ENCODE assay signal across 8 cellular contexts in genomic region chr14:69818760-69819191, GRCh38. TPM values are rescaled to one million over a fixed set of nuclear protein-coding genes. Genes with fewer than 3 reads are reported as not detected.
DNase-seq lines count a peak whose midpoint lies in the region; ATAC-seq and TF ChIP-seq lines count a peak whose summit lies in the region.

No MANE protein-coding gene starts in this region.

- no peaks in the 10 kb centered on the region for H3K36me3 Mint-ChIP-seq in chondrocyte (ENCODE audit: low read depth)

- peaks cover 16% of the 10 kb centered on the region for H3K27me3 Mint-ChIP-seq in chondrocyte (ENCODE audit: low read depth)

- H3K9me3 Mint-ChIP-seq in chondrocyte (ENCODE audit: low read depth), result no peaks in the 10 kb centered on the region

- peak; percentile 48 for ATAC-seq in GM19351 (IDR thresholded peaks at IDR 0.05; ENCODE audit: unreplicated experiment)
- no peak for ATAC-seq in HG03442 (IDR thresholded peaks at IDR 0.05; ENCODE audit: unreplicated experiment)

- no peak overlapping the region for H3K4me3 Mint-ChIP-seq in chondrocyte (ENCODE audit: unreplicated experiment)

- H3K27ac Mint-ChIP-seq in chondrocyte (ENCODE audit: unreplicated experiment), result no peak overlapping the region

- H3K4me3 ChIP-seq in AG09309 (ENCODE audit: control insufficient read depth, low read depth, low read length), result no peak overlapping the region

- peaks cover 4% of the 10 kb centered on the region for H3K4me1 Mint-ChIP-seq in chondrocyte (ENCODE audit: low read depth)

- peak; percentile 11 for DNase-seq in AG09309 (ENCODE audit: low read depth)
- DNase-seq in NCI-H2227 (lab: John Stamatoyannopoulos, UW; ENCODE audit: unreplicated experiment), result peak; percentile 90
- DNase-seq in activated CD4-positive, CD25-positive, alpha-beta regulatory T cell treated with anti-CD3 and anti-CD28 coated beads, Interleukin-2, amount 50 U/mL, for 16 hours (ENCODE audit: low read depth, low spot score), result peak; percentile 16
- DNase-seq in chondrocyte (ENCODE audit: low spot score), result no peak
- peak; percentile 81 for DNase-seq in left kidney (ENCODE audit: low read depth, low spot score)
- DNase-seq in stimulated activated CD4-positive, alpha-beta T cell treated with anti-CD3 and anti-CD28 coated beads, Interleukin-4, amount 100 ng/mL, for 4 hours, result peak; percentile 8 to 17

- TF ChIP-seq CTCF in AG09309 (IDR thresholded peaks at IDR 0.05; ENCODE audit: control insufficient read depth, insufficient read depth, low read depth, low read length, missing control alignments) (peak; percentile 76), chondrocyte (IDR thresholded peaks at IDR 0.05) (peak; percentile 90)

RNA-seq across cellular contexts. Expression of gene SLC10A1, which starts 21.7 kb away (rescaled TPM):
- total RNA-seq in chondrocyte, result not detected in 3 replicates

RNA-seq across cellular contexts. Expression of gene SRSF5, which starts 51.8 kb away (rescaled TPM):
- total RNA-seq in chondrocyte, result 147 to 193 TPM (median 163 TPM) in 3 replicates
